In the genomic region with DNA sequence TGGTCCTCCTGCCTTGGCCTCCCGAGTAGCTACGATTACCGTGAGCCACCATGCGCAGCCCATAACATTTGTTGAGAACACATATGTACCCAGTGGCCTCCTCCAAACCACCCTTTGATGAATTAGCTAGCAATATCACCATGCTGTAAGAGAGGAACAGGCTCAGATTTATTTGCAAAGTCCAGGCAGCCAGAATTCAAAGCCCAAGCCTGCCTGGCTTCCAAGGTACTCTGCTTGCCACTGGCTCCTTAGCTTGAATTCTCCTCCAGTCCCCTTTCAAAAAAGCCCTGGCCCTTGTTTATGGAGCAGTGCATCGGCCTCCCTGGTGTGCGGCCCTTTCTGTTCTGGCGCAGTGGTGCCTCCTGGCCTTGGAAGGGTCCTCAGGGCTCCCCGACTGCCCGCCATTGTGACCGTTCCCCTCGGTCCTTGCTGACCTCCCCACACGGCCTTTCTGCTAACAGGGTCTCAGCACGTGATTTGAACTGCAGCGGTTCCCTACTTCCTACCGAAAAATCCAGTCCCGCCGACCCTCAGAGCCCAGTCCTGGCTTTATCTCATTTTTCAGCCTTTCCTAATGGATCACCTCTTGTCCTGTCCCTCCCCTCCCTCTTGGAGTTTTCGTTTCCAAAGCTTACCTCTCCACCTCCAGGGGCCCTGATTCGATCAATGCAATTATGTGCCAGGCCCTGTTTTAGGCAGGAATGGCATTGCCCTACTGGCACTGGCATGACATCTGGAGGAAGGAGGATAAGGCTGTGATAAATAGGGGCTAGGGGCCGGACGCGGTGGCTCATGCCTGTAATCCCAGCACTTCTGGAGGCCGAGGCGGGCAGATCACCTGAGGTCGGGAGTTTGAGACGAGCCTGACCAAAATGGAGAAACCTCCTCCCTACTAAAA, we compare ENCODE assay signal across 8 cellular contexts. TPM values are rescaled to one million over a fixed set of nuclear protein-coding genes. Genes with fewer than 3 reads are reported as not detected.
DNase-seq lines count a peak whose midpoint lies in the region; ATAC-seq and TF ChIP-seq lines count a peak whose summit lies in the region.
"Had no signal": no experiment of that assay in that cellular context is flagged by ENCODE, and none has a peak within 500 bp of the region (broad histone marks: within the 10 kb centered on the region; RNA-seq: fewer than 3 reads in every experiment).

No MANE protein-coding gene starts in this region.

- peaks cover 16% of the 10 kb centered on the region for H3K4me1 Mint-ChIP-seq in activated CD8-positive, alpha-beta T cell treated with anti-CD3 and anti-CD28 coated beads for 36 hours (ENCODE audit: low read depth)
- H3K4me1 Mint-ChIP-seq in stimulated activated naive B cell treated with anti-CD40 and anti-IgM and Interleukin-4, amounts not matched to agents 10 μg/mL and 1 μg/mL and 100 μg/mL, for 72 hours, result peaks cover 14 to 20% of the 10 kb centered on the region in 2 donors

- no peaks in the 10 kb centered on the region for H3K27me3 Mint-ChIP-seq in activated CD8-positive, alpha-beta T cell treated with anti-CD3 and anti-CD28 coated beads for 36 hours
- H3K27me3 Mint-ChIP-seq in stimulated activated naive B cell treated with anti-CD40 and anti-IgM and Interleukin-4, amounts not matched to agents 10 μg/mL and 1 μg/mL and 100 μg/mL, for 72 hours, result no peaks in the 10 kb centered on the region

- H3K27ac ChIP-seq in HEK293 (ENCODE audit: extremely low read depth, low read depth, low read length), result peak overlapping the region; percentile 38; the same call in 1 of the 2 replicates
- peak overlapping the region; percentile 56 for H3K27ac ChIP-seq in iPS-20b (ENCODE audit: low read length)

- peak overlapping the region; percentile 58 for H3K4me3 Mint-ChIP-seq in activated CD8-positive, alpha-beta T cell treated with anti-CD3 and anti-CD28 coated beads for 36 hours
- H3K4me3 Mint-ChIP-seq in stimulated activated naive B cell treated with anti-CD40 and anti-IgM and Interleukin-4, amounts not matched to agents 10 μg/mL and 1 μg/mL and 100 μg/mL, for 72 hours, result peak overlapping the region; percentile 68 to 82

- H3K9me3 ChIP-seq in HEK293 (ENCODE audit: control insufficient read depth, insufficient read depth, low read depth, low read length), result no peaks in the 10 kb centered on the region
- no peaks in the 10 kb centered on the region for H3K9me3 ChIP-seq in iPS-20b (ENCODE audit: insufficient read depth, low read depth, low read length)

- DNase-seq in activated CD8-positive, alpha-beta T cell treated with anti-CD3 and anti-CD28 coated beads for 36 hours, result no peak
- no peak for DNase-seq in stimulated activated naive B cell treated with anti-CD40 and anti-IgM and Interleukin-4, amounts not matched to agents 10 μg/mL and 1 μg/mL and 100 μg/mL, for 72 hours
- DNase-seq in stimulated activated CD8-positive, alpha-beta memory T cell treated with anti-CD3 and anti-CD28 coated beads, Interleukin-4, amount 100 ng/mL, for 48 hours, result no peak
- DNase-seq in RPMI8226, result no peak

- H3K4me1 ChIP-seq in HEK293 (ENCODE audit: control insufficient read depth, insufficient read depth, low read length), result no peaks in the 10 kb centered on the region; the same call in 1 of the 2 replicates
- H3K4me1 ChIP-seq in iPS-20b (ENCODE audit: insufficient read depth, low read length), result peaks cover 8% of the 10 kb centered on the region

- intact Hi-C loops in activated CD8-positive, alpha-beta T cell treated with anti-CD3 and anti-CD28 coated beads for 36 hours (cut with micrococcal nuclease), result no loop called here

- H3K9ac ChIP-seq in iPS-20b (ENCODE audit: low read depth, low read length), result peak overlapping the region; percentile 48; the same call in 1 of the 2 replicates

- H3K36me3 ChIP-seq in HEK293 (ENCODE audit: control insufficient read depth in 2 of 2, insufficient read depth in 1 of 2, low read length in 2 of 2) (peaks cover 0 to 20% of the 10 kb centered on the region in 2 experiments; a peak in 2 of 3 replicates), iPS-20b (ENCODE audit: insufficient read depth, low read depth, low read length) (peaks cover 26% of the 10 kb centered on the region; the same call in 1 of the 2 replicates)

- no peak for ATAC-seq in activated CD8-positive, alpha-beta T cell treated with anti-CD3 and anti-CD28 coated beads for 36 hours
- no peak for ATAC-seq in stimulated activated naive B cell treated with anti-CD40 and anti-IgM and Interleukin-4, amounts not matched to agents 10 μg/mL and 1 μg/mL and 100 μg/mL, for 72 hours (replicated peaks)
- no peak for ATAC-seq in GM18505 (IDR thresholded peaks at IDR 0.05; ENCODE audit: unreplicated experiment)

- no peak for TF ChIP-seq CTCF in HEK293 (tag by site-specific recombination; IDR thresholded peaks at IDR 0.05)
- TF ChIP-seq CTCF in activated CD8-positive, alpha-beta T cell treated with anti-CD3 and anti-CD28 coated beads for 36 hours (IDR thresholded peaks at IDR 0.05), result no peak

- H3K36me3 Mint-ChIP-seq in activated CD8-positive, alpha-beta T cell treated with anti-CD3 and anti-CD28 coated beads for 36 hours (ENCODE audit: low read depth), result peaks cover 5% of the 10 kb centered on the region
- H3K36me3 Mint-ChIP-seq in stimulated activated naive B cell treated with anti-CD40 and anti-IgM and Interleukin-4, amounts not matched to agents 10 μg/mL and 1 μg/mL and 100 μg/mL, for 72 hours, result peaks cover 2 to 11% of the 10 kb centered on the region in 2 donors

- POLR2A ChIA-PET in HEK293 (lab: Yijun Ruan, JAX), result no interaction called here
- POLR2A ChIA-PET in activated CD8-positive, alpha-beta T cell treated with anti-CD3 and anti-CD28 coated beads for 36 hours (lab: Charles Lee), result interaction anchor here (0.7 to 1.3 kb wide), 6 partner anchors 9 to 91 kb away, joined by 3 to 6 read pairs (median 3); a partner anchor contains a TSS

- no peak overlapping the region for H3K4me3 ChIP-seq in HEK293 (ENCODE audit: low read depth, low read length)
- peak overlapping the region; percentile 63; the same call in 1 of the 2 replicates for H3K4me3 ChIP-seq in iPS-20b (ENCODE audit: low read length)

- CTCF ChIA-PET in HEK293 (lab: Yijun Ruan, JAX), result interaction anchor here (0.6 to 3.5 kb wide), 11 partner anchors 11 to 1381 kb away, joined by 3 to 30 read pairs (median 5); no protein-coding TSS in a partner anchor
- CTCF ChIA-PET in activated CD8-positive, alpha-beta T cell treated with anti-CD3 and anti-CD28 coated beads for 36 hours (lab: Charles Lee), result interaction anchor here (0.6 to 5.2 kb wide), 20 partner anchors 10 to 128 kb away, joined by 3 to 39 read pairs (median 4); no protein-coding TSS in a partner anchor

- no peaks in the 10 kb centered on the region for H3K9me3 Mint-ChIP-seq in activated CD8-positive, alpha-beta T cell treated with anti-CD3 and anti-CD28 coated beads for 36 hours
- no peaks in the 10 kb centered on the region for H3K9me3 Mint-ChIP-seq in stimulated activated naive B cell treated with anti-CD40 and anti-IgM and Interleukin-4, amounts not matched to agents 10 μg/mL and 1 μg/mL and 100 μg/mL, for 72 hours

- peak overlapping the region; percentile 55 for H3K27ac Mint-ChIP-seq in activated CD8-positive, alpha-beta T cell treated with anti-CD3 and anti-CD28 coated beads for 36 hours
- peak overlapping the region; percentile 77 for H3K27ac Mint-ChIP-seq in stimulated activated naive B cell treated with anti-CD40 and anti-IgM and Interleukin-4, amounts not matched to agents 10 μg/mL and 1 μg/mL and 100 μg/mL, for 72 hours

- TF ChIP-seq POLR2A in GM18505 (IDR thresholded peaks at IDR 0.05; ENCODE audit: borderline replicate concordance, extremely low read depth, insufficient read depth, insufficient read length), result no peak

- H3K27me3 ChIP-seq in iPS-20b (ENCODE audit: insufficient read depth, low read length), result no peaks in the 10 kb centered on the region

TF ChIP-seq in HEK293, 187 proteins besides CTCF, POLR2A, EP300 and RAD21:
- TF ChIP-seq, protein P1, sequence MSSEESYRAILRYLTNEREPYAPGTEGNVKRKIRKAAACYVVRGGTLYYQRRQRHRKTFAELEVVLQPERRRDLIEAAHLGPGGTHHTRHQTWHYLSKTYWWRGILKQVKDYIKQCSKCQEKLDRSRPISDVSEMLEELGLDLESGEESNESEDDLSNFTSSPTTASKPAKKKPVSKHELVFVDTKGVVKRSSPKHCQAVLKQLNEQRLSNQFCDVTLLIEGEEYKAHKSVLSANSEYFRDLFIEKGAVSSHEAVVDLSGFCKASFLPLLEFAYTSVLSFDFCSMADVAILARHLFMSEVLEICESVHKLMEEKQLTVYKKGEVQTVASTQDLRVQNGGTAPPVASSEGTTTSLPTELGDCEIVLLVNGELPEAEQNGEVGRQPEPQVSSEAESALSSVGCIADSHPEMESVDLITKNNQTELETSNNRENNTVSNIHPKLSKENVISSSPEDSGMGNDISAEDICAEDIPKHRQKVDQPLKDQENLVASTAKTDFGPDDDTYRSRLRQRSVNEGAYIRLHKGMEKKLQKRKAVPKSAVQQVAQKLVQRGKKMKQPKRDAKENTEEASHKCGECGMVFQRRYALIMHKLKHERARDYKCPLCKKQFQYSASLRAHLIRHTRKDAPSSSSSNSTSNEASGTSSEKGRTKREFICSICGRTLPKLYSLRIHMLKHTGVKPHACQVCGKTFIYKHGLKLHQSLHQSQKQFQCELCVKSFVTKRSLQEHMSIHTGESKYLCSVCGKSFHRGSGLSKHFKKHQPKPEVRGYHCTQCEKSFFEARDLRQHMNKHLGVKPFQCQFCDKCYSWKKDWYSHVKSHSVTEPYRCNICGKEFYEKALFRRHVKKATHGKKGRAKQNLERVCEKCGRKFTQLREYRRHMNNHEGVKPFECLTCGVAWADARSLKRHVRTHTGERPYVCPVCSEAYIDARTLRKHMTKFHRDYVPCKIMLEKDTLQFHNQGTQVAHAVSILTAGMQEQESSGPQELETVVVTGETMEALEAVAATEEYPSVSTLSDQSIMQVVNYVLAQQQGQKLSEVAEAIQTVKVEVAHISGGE (tag by site-specific recombination; conservative IDR thresholded peaks at IDR 0.05; ENCODE audit: low read depth), result no peak
- TF ChIP-seq ZBTB17 (tag by site-specific recombination; IDR thresholded peaks at IDR 0.05), result 0 out of 2 replicates have a peak, but pooled peaks have one; percentile 15

RNA-seq across cellular contexts. Expression of a gene that starts 22.0 kb away (rescaled TPM):
- 10 to 100 TPM; 23.6 to 24.7 TPM for total RNA-seq in activated CD8-positive, alpha-beta T cell treated with anti-CD3 and anti-CD28 coated beads for 36 hours

RNA-seq across cellular contexts. Expression of a gene that starts 38.9 kb away (rescaled TPM):
- total RNA-seq in activated CD8-positive, alpha-beta T cell treated with anti-CD3 and anti-CD28 coated beads for 36 hours, result not detected
- total RNA-seq: glomerular endothelial cell had no signal

RNA-seq across cellular contexts. Expression of a gene that starts 45.3 kb away (rescaled TPM):
- total RNA-seq in activated CD8-positive, alpha-beta T cell treated with anti-CD3 and anti-CD28 coated beads for 36 hours, result 100 to 1,000 TPM; 105 TPM
